ENCODE assay signal across 1 cellular context in genomic region chr7:74063223-74063641, GRCh38.
TF ChIP-seq lines count a peak whose summit lies in the region.

No MANE protein-coding gene starts in this region.

TF ChIP-seq in HepG2, 621 proteins besides CTCF, POLR2A, EP300 and RAD21:
- TF ChIP-seq, protein P1, sequence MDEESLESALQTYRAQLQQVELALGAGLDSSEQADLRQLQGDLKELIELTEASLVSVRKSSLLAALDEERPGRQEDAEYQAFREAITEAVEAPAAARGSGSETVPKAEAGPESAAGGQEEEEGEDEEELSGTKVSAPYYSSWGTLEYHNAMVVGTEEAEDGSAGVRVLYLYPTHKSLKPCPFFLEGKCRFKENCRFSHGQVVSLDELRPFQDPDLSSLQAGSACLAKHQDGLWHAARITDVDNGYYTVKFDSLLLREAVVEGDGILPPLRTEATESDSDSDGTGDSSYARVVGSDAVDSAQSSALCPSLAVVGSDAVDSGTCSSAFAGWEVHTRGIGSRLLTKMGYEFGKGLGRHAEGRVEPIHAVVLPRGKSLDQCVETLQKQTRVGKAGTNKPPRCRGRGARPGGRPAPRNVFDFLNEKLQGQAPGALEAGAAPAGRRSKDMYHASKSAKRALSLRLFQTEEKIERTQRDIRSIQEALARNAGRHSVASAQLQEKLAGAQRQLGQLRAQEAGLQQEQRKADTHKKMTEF (CRISPR knock-in tag; IDR thresholded peaks at IDR 0.05) = no peak
- no peak for TF ChIP-seq HDAC2 (CRISPR knock-in tag; IDR thresholded peaks at IDR 0.05)
- TF ChIP-seq, protein P2, sequence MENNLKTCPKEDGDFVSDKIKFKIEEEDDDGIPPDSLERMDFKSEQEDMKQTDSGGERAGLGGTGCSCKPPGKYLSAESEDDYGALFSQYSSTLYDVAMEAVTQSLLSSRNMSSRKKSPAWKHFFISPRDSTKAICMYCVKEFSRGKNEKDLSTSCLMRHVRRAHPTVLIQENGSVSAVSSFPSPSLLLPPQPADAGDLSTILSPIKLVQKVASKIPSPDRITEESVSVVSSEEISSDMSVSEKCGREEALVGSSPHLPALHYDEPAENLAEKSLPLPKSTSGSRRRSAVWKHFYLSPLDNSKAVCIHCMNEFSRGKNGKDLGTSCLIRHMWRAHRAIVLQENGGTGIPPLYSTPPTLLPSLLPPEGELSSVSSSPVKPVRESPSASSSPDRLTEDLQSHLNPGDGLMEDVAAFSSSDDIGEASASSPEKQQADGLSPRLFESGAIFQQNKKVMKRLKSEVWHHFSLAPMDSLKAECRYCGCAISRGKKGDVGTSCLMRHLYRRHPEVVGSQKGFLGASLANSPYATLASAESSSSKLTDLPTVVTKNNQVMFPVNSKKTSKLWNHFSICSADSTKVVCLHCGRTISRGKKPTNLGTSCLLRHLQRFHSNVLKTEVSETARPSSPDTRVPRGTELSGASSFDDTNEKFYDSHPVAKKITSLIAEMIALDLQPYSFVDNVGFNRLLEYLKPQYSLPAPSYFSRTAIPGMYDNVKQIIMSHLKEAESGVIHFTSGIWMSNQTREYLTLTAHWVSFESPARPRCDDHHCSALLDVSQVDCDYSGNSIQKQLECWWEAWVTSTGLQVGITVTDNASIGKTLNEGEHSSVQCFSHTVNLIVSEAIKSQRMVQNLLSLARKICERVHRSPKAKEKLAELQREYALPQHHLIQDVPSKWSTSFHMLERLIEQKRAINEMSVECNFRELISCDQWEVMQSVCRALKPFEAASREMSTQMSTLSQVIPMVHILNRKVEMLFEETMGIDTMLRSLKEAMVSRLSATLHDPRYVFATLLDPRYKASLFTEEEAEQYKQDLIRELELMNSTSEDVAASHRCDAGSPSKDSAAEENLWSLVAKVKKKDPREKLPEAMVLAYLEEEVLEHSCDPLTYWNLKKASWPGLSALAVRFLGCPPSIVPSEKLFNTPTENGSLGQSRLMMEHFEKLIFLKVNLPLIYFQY (CRISPR knock-in tag; IDR thresholded peaks at IDR 0.05; ENCODE audit: borderline replicate concordance) = no peak
- TF ChIP-seq RXRA (CRISPR knock-in tag; IDR thresholded peaks at IDR 0.05) = no peak
- TF ChIP-seq, protein P3, sequence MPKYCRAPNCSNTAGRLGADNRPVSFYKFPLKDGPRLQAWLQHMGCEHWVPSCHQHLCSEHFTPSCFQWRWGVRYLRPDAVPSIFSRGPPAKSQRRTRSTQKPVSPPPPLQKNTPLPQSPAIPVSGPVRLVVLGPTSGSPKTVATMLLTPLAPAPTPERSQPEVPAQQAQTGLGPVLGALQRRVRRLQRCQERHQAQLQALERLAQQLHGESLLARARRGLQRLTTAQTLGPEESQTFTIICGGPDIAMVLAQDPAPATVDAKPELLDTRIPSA (CRISPR knock-in tag; IDR thresholded peaks at IDR 0.05; ENCODE audit: borderline replicate concordance) = no peak
- TF ChIP-seq ZNF142 (CRISPR knock-in tag; IDR thresholded peaks at IDR 0.05) = no peak
- no peak for TF ChIP-seq ZNF333 (CRISPR knock-in tag; IDR thresholded peaks at IDR 0.05; ENCODE audit: borderline replicate concordance)
- TF ChIP-seq E2F5 (CRISPR knock-in tag; conservative IDR thresholded peaks at IDR 0.05) = no peak
- no peak for TF ChIP-seq ATF5 (CRISPR knock-in tag; IDR thresholded peaks at IDR 0.05; ENCODE audit: low read depth)
- no peak for TF ChIP-seq ZFY (CRISPR knock-in tag; IDR thresholded peaks at IDR 0.05)
- no peak for TF ChIP-seq MIXL1 (CRISPR knock-in tag; IDR thresholded peaks at IDR 0.05)
- no peak for TF ChIP-seq HCFC1 (IDR thresholded peaks at IDR 0.05; ENCODE audit: low read depth, low read length)
- TF ChIP-seq KLF15 (CRISPR knock-in tag; IDR thresholded peaks at IDR 0.05; ENCODE audit: borderline replicate concordance) = no peak
- TF ChIP-seq SAP130 (CRISPR knock-in tag; IDR thresholded peaks at IDR 0.05; ENCODE audit: low read depth) = 0 out of 2 replicates have a peak, but pooled peaks have one; percentile 4
- no peak for TF ChIP-seq ZNF775 (CRISPR knock-in tag; IDR thresholded peaks at IDR 0.05; ENCODE audit: borderline replicate concordance)
- no peak for TF ChIP-seq POGZ (CRISPR knock-in tag; IDR thresholded peaks at IDR 0.05)
- TF ChIP-seq PHF8 (CRISPR knock-in tag; IDR thresholded peaks at IDR 0.05) = no peak
- peak; percentile 32 for TF ChIP-seq ZNF883 (CRISPR knock-in tag; IDR thresholded peaks at IDR 0.05; ENCODE audit: not compliant biosample characterization)
- no peak for TF ChIP-seq ZNF260 (CRISPR knock-in tag; IDR thresholded peaks at IDR 0.05; ENCODE audit: borderline replicate concordance, low read depth)
- TF ChIP-seq ATF1 (CRISPR knock-in tag; IDR thresholded peaks at IDR 0.05) = no peak
- peak; percentile 37 for TF ChIP-seq IKZF4 (CRISPR knock-in tag; IDR thresholded peaks at IDR 0.05; ENCODE audit: borderline replicate concordance, low read depth, not compliant biosample characterization)
- TF ChIP-seq KDM4B (CRISPR knock-in tag; IDR thresholded peaks at IDR 0.05) = no peak
- no peak for TF ChIP-seq ARID2 (CRISPR knock-in tag; IDR thresholded peaks at IDR 0.05; ENCODE audit: borderline replicate concordance)
- TF ChIP-seq JDP2 (CRISPR knock-in tag; IDR thresholded peaks at IDR 0.05; ENCODE audit: borderline replicate concordance) = no peak
- TF ChIP-seq ZNF468 (CRISPR knock-in tag; IDR thresholded peaks at IDR 0.05) = no peak
- TF ChIP-seq, protein P4, sequence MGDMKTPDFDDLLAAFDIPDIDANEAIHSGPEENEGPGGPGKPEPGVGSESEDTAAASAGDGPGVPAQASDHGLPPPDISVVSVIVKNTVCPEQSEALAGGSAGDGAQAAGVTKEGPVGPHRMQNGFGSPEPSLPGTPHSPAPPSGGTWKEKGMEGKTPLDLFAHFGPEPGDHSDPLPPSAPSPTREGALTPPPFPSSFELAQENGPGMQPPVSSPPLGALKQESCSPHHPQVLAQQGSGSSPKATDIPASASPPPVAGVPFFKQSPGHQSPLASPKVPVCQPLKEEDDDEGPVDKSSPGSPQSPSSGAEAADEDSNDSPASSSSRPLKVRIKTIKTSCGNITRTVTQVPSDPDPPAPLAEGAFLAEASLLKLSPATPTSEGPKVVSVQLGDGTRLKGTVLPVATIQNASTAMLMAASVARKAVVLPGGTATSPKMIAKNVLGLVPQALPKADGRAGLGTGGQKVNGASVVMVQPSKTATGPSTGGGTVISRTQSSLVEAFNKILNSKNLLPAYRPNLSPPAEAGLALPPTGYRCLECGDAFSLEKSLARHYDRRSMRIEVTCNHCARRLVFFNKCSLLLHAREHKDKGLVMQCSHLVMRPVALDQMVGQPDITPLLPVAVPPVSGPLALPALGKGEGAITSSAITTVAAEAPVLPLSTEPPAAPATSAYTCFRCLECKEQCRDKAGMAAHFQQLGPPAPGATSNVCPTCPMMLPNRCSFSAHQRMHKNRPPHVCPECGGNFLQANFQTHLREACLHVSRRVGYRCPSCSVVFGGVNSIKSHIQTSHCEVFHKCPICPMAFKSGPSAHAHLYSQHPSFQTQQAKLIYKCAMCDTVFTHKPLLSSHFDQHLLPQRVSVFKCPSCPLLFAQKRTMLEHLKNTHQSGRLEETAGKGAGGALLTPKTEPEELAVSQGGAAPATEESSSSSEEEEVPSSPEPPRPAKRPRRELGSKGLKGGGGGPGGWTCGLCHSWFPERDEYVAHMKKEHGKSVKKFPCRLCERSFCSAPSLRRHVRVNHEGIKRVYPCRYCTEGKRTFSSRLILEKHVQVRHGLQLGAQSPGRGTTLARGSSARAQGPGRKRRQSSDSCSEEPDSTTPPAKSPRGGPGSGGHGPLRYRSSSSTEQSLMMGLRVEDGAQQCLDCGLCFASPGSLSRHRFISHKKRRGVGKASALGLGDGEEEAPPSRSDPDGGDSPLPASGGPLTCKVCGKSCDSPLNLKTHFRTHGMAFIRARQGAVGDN (CRISPR knock-in tag; IDR thresholded peaks at IDR 0.05) = peak; percentile 48; the same call in 1 of the 2 replicates
- peak; percentile 36; the same call in 1 of the 2 replicates for TF ChIP-seq ZFX (CRISPR knock-in tag; IDR thresholded peaks at IDR 0.05; ENCODE audit: low read depth)
- no peak for TF ChIP-seq RARA (CRISPR knock-in tag; IDR thresholded peaks at IDR 0.05)
- TF ChIP-seq ISX (CRISPR knock-in tag; conservative IDR thresholded peaks at IDR 0.05) = no peak
- TF ChIP-seq NONO (IDR thresholded peaks at IDR 0.05) = no peak
- no peak for TF ChIP-seq NONO (CRISPR knock-in tag; conservative IDR thresholded peaks at IDR 0.05)
- no peak for TF ChIP-seq ZNF446 (CRISPR knock-in tag; IDR thresholded peaks at IDR 0.05)
- no peak for TF ChIP-seq PLRG1 (conservative IDR thresholded peaks at IDR 0.05)
- TF ChIP-seq ZNF33B (CRISPR knock-in tag; IDR thresholded peaks at IDR 0.05) = no peak
- no peak for TF ChIP-seq HBP1 (CRISPR knock-in tag; IDR thresholded peaks at IDR 0.05; ENCODE audit: low read depth)
- TF ChIP-seq, protein P5, sequence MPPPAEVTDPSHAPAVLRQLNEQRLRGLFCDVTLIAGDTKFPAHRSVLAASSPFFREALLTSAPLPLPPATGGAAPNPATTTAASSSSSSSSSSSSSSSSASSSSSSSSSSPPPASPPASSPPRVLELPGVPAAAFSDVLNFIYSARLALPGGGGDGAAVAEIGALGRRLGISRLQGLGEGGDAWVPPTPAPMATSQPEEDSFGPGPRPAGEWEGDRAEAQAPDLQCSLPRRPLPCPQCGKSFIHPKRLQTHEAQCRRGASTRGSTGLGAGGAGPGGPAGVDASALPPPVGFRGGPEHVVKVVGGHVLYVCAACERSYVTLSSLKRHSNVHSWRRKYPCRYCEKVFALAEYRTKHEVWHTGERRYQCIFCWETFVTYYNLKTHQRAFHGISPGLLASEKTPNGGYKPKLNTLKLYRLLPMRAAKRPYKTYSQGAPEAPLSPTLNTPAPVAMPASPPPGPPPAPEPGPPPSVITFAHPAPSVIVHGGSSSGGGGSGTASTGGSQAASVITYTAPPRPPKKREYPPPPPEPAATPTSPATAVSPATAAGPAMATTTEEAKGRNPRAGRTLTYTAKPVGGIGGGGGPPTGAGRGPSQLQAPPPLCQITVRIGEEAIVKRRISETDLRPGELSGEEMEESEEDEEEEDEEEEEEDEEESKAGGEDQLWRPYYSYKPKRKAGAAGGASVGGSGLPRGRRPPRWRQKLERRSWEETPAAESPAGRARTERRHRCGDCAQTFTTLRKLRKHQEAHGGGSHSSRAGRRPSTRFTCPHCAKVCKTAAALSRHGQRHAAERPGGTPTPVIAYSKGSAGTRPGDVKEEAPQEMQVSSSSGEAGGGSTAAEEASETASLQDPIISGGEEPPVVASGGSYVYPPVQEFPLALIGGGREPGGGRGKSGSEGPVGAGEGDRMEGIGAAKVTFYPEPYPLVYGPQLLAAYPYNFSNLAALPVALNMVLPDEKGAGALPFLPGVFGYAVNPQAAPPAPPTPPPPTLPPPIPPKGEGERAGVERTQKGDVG (CRISPR knock-in tag; IDR thresholded peaks at IDR 0.05; ENCODE audit: borderline replicate concordance) = no peak
- TF ChIP-seq HES4 (CRISPR knock-in tag; IDR thresholded peaks at IDR 0.05; ENCODE audit: borderline replicate concordance) = no peak
